In the genomic region with DNA sequence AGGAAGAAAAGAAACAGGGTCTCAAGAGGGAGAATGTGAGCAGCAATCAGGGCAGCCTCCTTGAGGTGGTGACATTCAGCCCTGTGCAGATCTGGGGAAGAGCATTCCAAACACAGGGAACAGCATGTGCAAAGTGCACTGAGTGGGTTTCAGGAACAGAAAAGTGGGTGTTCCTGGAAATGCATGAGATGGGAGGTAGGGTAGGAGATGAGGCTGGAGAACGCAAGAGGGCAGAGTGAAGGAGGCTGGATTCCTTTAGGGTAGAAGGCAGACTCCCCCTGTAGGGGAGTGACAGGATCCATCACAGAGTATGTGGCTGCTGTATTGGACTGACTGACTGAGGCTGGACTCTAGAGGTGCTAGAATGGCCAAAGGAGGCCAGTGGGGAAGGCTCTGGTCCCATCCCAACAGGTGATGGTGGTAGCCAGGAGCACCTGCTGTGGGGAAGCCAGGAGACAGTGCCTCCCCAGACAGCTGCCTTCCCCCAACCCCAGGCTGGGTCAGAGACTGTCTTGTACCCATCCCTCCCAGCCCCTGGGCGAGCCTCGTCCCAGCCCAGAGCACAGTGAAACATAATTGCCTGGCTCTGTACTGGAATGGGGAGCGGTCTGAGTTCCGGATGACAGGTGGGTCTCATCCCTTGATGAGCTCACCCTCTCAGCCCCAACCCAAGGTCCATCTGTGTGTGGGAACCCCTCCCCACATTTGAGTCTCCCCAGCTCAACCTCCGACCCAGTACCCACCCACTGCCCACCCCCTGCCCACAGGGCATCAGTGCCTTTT, we compare ENCODE assay signal across 2 cellular contexts.
A peak's percentile ranks its signal among the peaks of the same experiment; 100 is the strongest.
TF ChIP-seq lines count a peak whose summit lies in the region.

No MANE protein-coding gene starts in this region.

TF ChIP-seq in K562, 482 proteins besides CTCF, POLR2A, EP300 and RAD21:
- TF ChIP-seq ZFP1 (CRISPR knock-in tag; IDR thresholded peaks at IDR 0.05): no peak
- no peak for TF ChIP-seq ZNF384 (IDR thresholded peaks at IDR 0.05; ENCODE audit: low read depth, low read length)
- TF ChIP-seq, protein P1, sequence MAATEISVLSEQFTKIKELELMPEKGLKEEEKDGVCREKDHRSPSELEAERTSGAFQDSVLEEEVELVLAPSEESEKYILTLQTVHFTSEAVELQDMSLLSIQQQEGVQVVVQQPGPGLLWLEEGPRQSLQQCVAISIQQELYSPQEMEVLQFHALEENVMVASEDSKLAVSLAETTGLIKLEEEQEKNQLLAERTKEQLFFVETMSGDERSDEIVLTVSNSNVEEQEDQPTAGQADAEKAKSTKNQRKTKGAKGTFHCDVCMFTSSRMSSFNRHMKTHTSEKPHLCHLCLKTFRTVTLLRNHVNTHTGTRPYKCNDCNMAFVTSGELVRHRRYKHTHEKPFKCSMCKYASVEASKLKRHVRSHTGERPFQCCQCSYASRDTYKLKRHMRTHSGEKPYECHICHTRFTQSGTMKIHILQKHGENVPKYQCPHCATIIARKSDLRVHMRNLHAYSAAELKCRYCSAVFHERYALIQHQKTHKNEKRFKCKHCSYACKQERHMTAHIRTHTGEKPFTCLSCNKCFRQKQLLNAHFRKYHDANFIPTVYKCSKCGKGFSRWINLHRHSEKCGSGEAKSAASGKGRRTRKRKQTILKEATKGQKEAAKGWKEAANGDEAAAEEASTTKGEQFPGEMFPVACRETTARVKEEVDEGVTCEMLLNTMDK (IDR thresholded peaks at IDR 0.05; ENCODE audit: borderline replicate concordance, insufficient read depth, low read depth, low read length, poor library complexity, severe bottlenecking): peak; percentile 15
- TF ChIP-seq SAP30 (IDR thresholded peaks at IDR 0.05; ENCODE audit: borderline replicate concordance, insufficient read depth, low read depth, low read length, poor library complexity, severe bottlenecking): no peak
- TF ChIP-seq BDP1 (IDR thresholded peaks at IDR 0.05; ENCODE audit: insufficient read depth, insufficient read length): no peak
- TF ChIP-seq ZNF347 (CRISPR knock-in tag; IDR thresholded peaks at IDR 0.05; ENCODE audit: low read depth): no peak
- TF ChIP-seq SIX5 (IDR thresholded peaks at IDR 0.05; ENCODE audit: borderline replicate concordance in 1 of 2, insufficient read depth in 1 of 2, low read depth in 1 of 2, low read length in 2 of 2): no peak
- TF ChIP-seq, protein P2, sequence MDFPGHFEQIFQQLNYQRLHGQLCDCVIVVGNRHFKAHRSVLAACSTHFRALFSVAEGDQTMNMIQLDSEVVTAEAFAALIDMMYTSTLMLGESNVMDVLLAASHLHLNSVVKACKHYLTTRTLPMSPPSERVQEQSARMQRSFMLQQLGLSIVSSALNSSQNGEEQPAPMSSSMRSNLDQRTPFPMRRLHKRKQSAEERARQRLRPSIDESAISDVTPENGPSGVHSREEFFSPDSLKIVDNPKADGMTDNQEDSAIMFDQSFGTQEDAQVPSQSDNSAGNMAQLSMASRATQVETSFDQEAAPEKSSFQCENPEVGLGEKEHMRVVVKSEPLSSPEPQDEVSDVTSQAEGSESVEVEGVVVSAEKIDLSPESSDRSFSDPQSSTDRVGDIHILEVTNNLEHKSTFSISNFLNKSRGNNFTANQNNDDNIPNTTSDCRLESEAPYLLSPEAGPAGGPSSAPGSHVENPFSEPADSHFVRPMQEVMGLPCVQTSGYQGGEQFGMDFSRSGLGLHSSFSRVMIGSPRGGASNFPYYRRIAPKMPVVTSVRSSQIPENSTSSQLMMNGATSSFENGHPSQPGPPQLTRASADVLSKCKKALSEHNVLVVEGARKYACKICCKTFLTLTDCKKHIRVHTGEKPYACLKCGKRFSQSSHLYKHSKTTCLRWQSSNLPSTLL (IDR thresholded peaks at IDR 0.05): no peak
- peak; percentile 65 for TF ChIP-seq ZFP36 (IDR thresholded peaks at IDR 0.05; ENCODE audit: low read depth, low read length, partially characterized antibody)
- TF ChIP-seq ZNF717 (CRISPR knock-in tag; IDR thresholded peaks at IDR 0.05): no peak
- TF ChIP-seq GABPB2 (CRISPR knock-in tag; conservative IDR thresholded peaks at IDR 0.05): no peak
- TF ChIP-seq TOE1 (IDR thresholded peaks at IDR 0.05; ENCODE audit: borderline replicate concordance): no peak
- no peak for TF ChIP-seq TOE1 (CRISPR knock-in tag; IDR thresholded peaks at IDR 0.05; ENCODE audit: borderline replicate concordance, low read depth)
- TF ChIP-seq, protein P3, sequence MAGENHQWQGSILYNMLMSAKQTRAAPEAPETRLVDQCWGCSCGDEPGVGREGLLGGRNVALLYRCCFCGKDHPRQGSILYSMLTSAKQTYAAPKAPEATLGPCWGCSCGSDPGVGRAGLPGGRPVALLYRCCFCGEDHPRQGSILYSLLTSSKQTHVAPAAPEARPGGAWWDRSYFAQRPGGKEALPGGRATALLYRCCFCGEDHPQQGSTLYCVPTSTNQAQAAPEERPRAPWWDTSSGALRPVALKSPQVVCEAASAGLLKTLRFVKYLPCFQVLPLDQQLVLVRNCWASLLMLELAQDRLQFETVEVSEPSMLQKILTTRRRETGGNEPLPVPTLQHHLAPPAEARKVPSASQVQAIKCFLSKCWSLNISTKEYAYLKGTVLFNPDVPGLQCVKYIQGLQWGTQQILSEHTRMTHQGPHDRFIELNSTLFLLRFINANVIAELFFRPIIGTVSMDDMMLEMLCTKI (IDR thresholded peaks at IDR 0.05; ENCODE audit: partially characterized antibody): no peak
- TF ChIP-seq, protein P4, sequence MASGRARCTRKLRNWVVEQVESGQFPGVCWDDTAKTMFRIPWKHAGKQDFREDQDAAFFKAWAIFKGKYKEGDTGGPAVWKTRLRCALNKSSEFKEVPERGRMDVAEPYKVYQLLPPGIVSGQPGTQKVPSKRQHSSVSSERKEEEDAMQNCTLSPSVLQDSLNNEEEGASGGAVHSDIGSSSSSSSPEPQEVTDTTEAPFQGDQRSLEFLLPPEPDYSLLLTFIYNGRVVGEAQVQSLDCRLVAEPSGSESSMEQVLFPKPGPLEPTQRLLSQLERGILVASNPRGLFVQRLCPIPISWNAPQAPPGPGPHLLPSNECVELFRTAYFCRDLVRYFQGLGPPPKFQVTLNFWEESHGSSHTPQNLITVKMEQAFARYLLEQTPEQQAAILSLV (tag; IDR thresholded peaks at IDR 0.05): no peak

TF ChIP-seq in HepG2, 621 proteins besides CTCF, POLR2A, EP300 and RAD21:
- TF ChIP-seq PHF8 (CRISPR knock-in tag; IDR thresholded peaks at IDR 0.05) (no peak), SOX13 (IDR thresholded peaks at IDR 0.05) (no peak), SOX13 (CRISPR knock-in tag; conservative IDR thresholded peaks at IDR 0.05 in 1 of 2, IDR thresholded peaks at IDR 0.05 in 1 of 2) (no peak), MAFF (IDR thresholded peaks at IDR 0.05; ENCODE audit: low read depth, low read length) (no peak), ZNF367 (CRISPR knock-in tag; IDR thresholded peaks at IDR 0.05; ENCODE audit: borderline replicate concordance) (no peak), SOX5 (CRISPR knock-in tag; IDR thresholded peaks at IDR 0.05; ENCODE audit: borderline replicate concordance) (no peak), ZNF260 (CRISPR knock-in tag; IDR thresholded peaks at IDR 0.05; ENCODE audit: borderline replicate concordance, low read depth) (no peak), KDM5A (IDR thresholded peaks at IDR 0.05; ENCODE audit: borderline replicate concordance, low read length) (no peak), ZNF264 (CRISPR knock-in tag; IDR thresholded peaks at IDR 0.05) (no peak), ZSCAN29 (CRISPR knock-in tag; conservative IDR thresholded peaks at IDR 0.05) (no peak), MLLT10 (CRISPR knock-in tag; IDR thresholded peaks at IDR 0.05) (no peak), EED (CRISPR knock-in tag; IDR thresholded peaks at IDR 0.05) (no peak), REL (CRISPR knock-in tag; conservative IDR thresholded peaks at IDR 0.05) (no peak), SP5 (CRISPR knock-in tag; IDR thresholded peaks at IDR 0.05; ENCODE audit: borderline replicate concordance, low read depth) (no peak), ARHGAP35 (CRISPR knock-in tag; IDR thresholded peaks at IDR 0.05; ENCODE audit: borderline replicate concordance) (no peak)
- TF ChIP-seq, protein P5, sequence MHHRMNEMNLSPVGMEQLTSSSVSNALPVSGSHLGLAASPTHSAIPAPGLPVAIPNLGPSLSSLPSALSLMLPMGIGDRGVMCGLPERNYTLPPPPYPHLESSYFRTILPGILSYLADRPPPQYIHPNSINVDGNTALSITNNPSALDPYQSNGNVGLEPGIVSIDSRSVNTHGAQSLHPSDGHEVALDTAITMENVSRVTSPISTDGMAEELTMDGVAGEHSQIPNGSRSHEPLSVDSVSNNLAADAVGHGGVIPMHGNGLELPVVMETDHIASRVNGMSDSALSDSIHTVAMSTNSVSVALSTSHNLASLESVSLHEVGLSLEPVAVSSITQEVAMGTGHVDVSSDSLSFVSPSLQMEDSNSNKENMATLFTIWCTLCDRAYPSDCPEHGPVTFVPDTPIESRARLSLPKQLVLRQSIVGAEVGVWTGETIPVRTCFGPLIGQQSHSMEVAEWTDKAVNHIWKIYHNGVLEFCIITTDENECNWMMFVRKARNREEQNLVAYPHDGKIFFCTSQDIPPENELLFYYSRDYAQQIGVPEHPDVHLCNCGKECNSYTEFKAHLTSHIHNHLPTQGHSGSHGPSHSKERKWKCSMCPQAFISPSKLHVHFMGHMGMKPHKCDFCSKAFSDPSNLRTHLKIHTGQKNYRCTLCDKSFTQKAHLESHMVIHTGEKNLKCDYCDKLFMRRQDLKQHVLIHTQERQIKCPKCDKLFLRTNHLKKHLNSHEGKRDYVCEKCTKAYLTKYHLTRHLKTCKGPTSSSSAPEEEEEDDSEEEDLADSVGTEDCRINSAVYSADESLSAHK (CRISPR knock-in tag; IDR thresholded peaks at IDR 0.05; ENCODE audit: borderline replicate concordance): no peak
- TF ChIP-seq, protein P6, sequence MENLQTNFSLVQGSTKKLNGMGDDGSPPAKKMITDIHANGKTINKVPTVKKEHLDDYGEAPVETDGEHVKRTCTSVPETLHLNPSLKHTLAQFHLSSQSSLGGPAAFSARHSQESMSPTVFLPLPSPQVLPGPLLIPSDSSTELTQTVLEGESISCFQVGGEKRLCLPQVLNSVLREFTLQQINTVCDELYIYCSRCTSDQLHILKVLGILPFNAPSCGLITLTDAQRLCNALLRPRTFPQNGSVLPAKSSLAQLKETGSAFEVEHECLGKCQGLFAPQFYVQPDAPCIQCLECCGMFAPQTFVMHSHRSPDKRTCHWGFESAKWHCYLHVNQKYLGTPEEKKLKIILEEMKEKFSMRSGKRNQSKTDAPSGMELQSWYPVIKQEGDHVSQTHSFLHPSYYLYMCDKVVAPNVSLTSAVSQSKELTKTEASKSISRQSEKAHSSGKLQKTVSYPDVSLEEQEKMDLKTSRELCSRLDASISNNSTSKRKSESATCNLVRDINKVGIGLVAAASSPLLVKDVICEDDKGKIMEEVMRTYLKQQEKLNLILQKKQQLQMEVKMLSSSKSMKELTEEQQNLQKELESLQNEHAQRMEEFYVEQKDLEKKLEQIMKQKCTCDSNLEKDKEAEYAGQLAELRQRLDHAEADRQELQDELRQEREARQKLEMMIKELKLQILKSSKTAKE (CRISPR knock-in tag; IDR thresholded peaks at IDR 0.05; ENCODE audit: borderline replicate concordance): no peak
- TF ChIP-seq, protein P7, sequence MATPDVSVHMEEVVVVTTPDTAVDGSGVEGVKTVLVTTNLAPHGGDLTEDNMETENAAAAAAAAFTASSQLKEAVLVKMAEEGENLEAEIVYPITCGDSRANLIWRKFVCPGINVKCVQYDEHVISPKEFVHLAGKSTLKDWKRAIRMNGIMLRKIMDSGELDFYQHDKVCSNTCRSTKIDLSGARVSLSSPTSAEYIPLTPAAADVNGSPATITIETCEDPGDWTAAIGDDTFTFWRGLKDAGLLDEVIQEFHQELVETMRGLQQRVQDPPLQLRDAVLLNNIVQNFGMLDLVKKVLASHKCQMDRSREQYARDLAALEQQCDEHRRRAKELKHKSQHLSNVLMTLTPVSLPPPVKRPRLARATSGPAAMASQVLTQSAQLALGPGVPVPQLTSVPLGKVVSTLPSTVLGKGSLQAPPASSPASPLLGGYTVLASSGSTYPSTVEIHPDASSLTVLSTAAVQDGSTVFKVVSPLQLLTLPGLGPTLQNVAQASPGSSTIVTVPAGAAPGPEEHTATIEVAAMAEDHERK (CRISPR knock-in tag; IDR thresholded peaks at IDR 0.05; ENCODE audit: low read depth): no peak
- TF ChIP-seq, protein P8, sequence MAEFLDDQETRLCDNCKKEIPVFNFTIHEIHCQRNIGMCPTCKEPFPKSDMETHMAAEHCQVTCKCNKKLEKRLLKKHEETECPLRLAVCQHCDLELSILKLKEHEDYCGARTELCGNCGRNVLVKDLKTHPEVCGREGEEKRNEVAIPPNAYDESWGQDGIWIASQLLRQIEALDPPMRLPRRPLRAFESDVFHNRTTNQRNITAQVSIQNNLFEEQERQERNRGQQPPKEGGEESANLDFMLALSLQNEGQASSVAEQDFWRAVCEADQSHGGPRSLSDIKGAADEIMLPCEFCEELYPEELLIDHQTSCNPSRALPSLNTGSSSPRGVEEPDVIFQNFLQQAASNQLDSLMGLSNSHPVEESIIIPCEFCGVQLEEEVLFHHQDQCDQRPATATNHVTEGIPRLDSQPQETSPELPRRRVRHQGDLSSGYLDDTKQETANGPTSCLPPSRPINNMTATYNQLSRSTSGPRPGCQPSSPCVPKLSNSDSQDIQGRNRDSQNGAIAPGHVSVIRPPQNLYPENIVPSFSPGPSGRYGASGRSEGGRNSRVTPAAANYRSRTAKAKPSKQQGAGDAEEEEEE (CRISPR knock-in tag; IDR thresholded peaks at IDR 0.05; ENCODE audit: borderline replicate concordance): no peak
